9 cellular contexts compared by ENCODE assay signal in the genomic region with DNA sequence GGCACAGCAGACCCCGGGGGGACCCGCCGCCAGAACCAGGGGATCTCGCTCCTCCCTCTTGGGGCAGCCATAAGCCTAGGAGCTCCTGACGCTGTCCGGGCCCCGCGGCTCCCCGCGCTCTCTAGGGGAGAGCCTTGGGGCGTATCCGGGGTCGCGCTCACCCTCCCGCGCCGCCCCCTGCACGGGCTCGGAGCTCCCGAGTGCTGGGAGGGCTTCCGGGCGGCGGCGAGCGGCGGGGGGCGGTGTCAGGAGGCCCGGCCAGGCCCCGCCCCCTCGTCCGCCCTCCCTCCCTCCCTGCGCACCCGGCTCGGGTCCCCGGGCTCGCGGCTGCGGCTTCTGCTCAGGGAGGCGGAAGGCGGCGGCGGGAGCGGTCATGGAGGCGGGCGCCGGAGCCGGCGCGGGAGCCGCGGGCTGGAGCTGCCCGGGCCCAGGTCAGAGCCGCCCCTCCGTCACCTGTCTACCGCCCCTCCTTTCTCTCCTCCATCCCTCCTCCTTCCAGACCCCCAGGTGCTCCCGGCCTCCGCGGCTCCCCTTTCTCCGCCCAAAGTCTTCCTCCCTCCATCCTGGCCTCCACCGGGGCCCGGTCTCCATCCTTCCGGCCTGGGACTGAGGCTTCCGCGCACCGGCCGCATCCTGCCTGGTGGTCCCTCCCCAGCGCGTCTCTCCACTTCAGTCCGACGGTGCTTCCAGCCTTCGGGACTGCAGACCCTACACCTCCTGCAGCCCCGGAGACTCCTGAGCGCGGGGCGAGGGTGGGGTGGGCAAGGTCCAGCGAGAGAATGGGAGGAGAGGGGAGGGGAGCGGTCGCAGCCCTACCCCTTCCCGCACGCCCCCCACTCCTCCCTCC. TPM values are rescaled to one million over a fixed set of nuclear protein-coding genes. Genes with fewer than 3 reads are reported as not detected.
DNase-seq lines count a peak whose midpoint lies in the region; ATAC-seq and TF ChIP-seq lines count a peak whose summit lies in the region.
"Had no signal": no experiment of that assay in that cellular context is flagged by ENCODE, and none has a peak within 500 bp of the region (broad histone marks: within the 10 kb centered on the region; RNA-seq: fewer than 3 reads in every experiment).

No MANE protein-coding gene starts in this region.

- H3K27me3 Mint-ChIP-seq in Caco-2 (ENCODE audit: insufficient read depth, unreplicated experiment) (peaks cover 7% of the 10 kb centered on the region), osteocyte (ENCODE audit: unreplicated experiment) (peaks cover 22% of the 10 kb centered on the region)

- CTCF ChIA-PET in Caco-2 (lab: Charles Lee) = no interaction called here

- POLR2A ChIA-PET in Caco-2 (lab: Charles Lee) = interaction anchor here (0.9 kb wide), 1 partner anchor 36 kb away, joined by 5 read pairs; no protein-coding TSS in a partner anchor

- no peak for TF ChIP-seq CTCF in Caco-2 (IDR thresholded peaks at IDR 0.05; ENCODE audit: insufficient read depth in 1 of 2, low read depth in 1 of 2, low read length in 1 of 2, severe bottlenecking in 1 of 2, unreplicated experiment in 1 of 2)
- TF ChIP-seq CTCF in osteocyte (IDR thresholded peaks at IDR 0.05) = no peak

- H3K27ac ChIP-seq in thymus (ENCODE audit: low read depth) = peak overlapping the region; percentile 64
- H3K27ac ChIP-seq: epithelial cell of prostate had no signal

- no peaks in the 10 kb centered on the region for H3K4me1 Mint-ChIP-seq in Caco-2 (ENCODE audit: low read depth, unreplicated experiment)
- H3K4me1 Mint-ChIP-seq in osteocyte (ENCODE audit: unreplicated experiment) = peaks cover 9% of the 10 kb centered on the region

- H3K9me3 ChIP-seq in Caco-2 (no peaks in the 10 kb centered on the region), thymus (ENCODE audit: control insufficient read depth) (no peaks in the 10 kb centered on the region)

- WGBS in thymus = 1% methylated on average over 80 of the region's 80 CpGs

- H3K27ac Mint-ChIP-seq in Caco-2 (ENCODE audit: unreplicated experiment) = no peak overlapping the region
- no peak overlapping the region for H3K27ac Mint-ChIP-seq in osteocyte (ENCODE audit: unreplicated experiment)

- intact Hi-C loops in Caco-2 (cut with micrococcal nuclease; ENCODE audit: unreplicated experiment) = loop anchor here (5.0 kb wide), 2 partner anchors 41 to 91 kb away; partner anchors contain the start of gene FLNC

- peak overlapping the region; percentile 82 for H3K4me3 ChIP-seq in Caco-2 (ENCODE audit: low read depth, low read length)
- H3K4me3 ChIP-seq in thymus (ENCODE audit: low read length) = peak overlapping the region; percentile 77

- no TSS peak for BruUV-seq in Caco-2 (replicated peaks; lab: Mats Ljungman, UMichigan)

- peak overlapping the region; percentile 85 for H3K4me3 Mint-ChIP-seq in Caco-2 (ENCODE audit: unreplicated experiment)
- H3K4me3 Mint-ChIP-seq in osteocyte (ENCODE audit: unreplicated experiment) = peak overlapping the region; percentile 89

- H3K36me3 Mint-ChIP-seq in Caco-2 (ENCODE audit: insufficient read depth, unreplicated experiment) (no peaks in the 10 kb centered on the region), osteocyte (ENCODE audit: unreplicated experiment) (peaks cover 4% of the 10 kb centered on the region)

- DNase-seq in Caco-2 = peak; percentile 75 to 78
- DNase-seq in HuH-7 (ENCODE audit: low spot score) = peak; percentile 82
- DNase-seq in SHP77 treated with DMSO at 0.1 percent for 48 hours (lab: John Stamatoyannopoulos, UW) = peak; percentile 5
- DNase-seq in activated naive CD4-positive, alpha-beta T cell (lab: John Stamatoyannopoulos, UW) = peak; percentile 38 to 75 (median 54)
- DNase-seq in globus pallidus (ENCODE audit: low spot score) = peak; percentile 53
- peak; percentile 88 for DNase-seq in osteocyte (ENCODE audit: extremely low spot score, unreplicated experiment)

- H3K4me1 ChIP-seq in Caco-2 (no peaks in the 10 kb centered on the region), thymus (ENCODE audit: control insufficient read depth, insufficient read depth, low read length) (peaks cover 10% of the 10 kb centered on the region)

- H3K36me3 ChIP-seq in Caco-2 (ENCODE audit: control insufficient read depth, insufficient read depth, low read length) = no peaks in the 10 kb centered on the region
- H3K36me3 ChIP-seq in thymus (ENCODE audit: control insufficient read depth, insufficient read depth) = no peaks in the 10 kb centered on the region

- H3K27me3 ChIP-seq in Caco-2 (replicated peaks; ENCODE audit: control insufficient read depth, insufficient read depth, low read length) (peaks cover 1% of the 10 kb centered on the region), thymus (ENCODE audit: control insufficient read depth, insufficient read depth) (no peaks in the 10 kb centered on the region)

- peak; percentile 78 for ATAC-seq in GM21381 (IDR thresholded peaks at IDR 0.05; ENCODE audit: unreplicated experiment)

- H3K9me3 Mint-ChIP-seq in Caco-2 (ENCODE audit: unreplicated experiment) (no peaks in the 10 kb centered on the region), osteocyte (ENCODE audit: unreplicated experiment) (no peaks in the 10 kb centered on the region)

RNA-seq across cellular contexts. Expression of gene CCDC136, which starts 0.4 kb away (rescaled TPM):
- 7.3 and 10.2 TPM in 2 replicates for total RNA-seq in Caco-2 (2022)
- total RNA-seq in osteocyte = 10.8 and 13.3 TPM in 2 replicates
- polyA plus RNA-seq in thymus = 13.7 TPM

RNA-seq across cellular contexts. Expression of gene OPN1SW, which starts 15.8 kb away (rescaled TPM):
- not detected in 2 replicates for total RNA-seq in Caco-2 (2022)
- not detected in 2 replicates for total RNA-seq in osteocyte
- 0.07 TPM for polyA plus RNA-seq in thymus

RNA-seq across cellular contexts. Expression of gene FLNC, which starts 38.9 kb away (rescaled TPM):
- total RNA-seq in Caco-2 (2022) = 108 and 128 TPM in 2 replicates
- total RNA-seq in osteocyte = 26.9 and 28.6 TPM in 2 replicates
- polyA plus RNA-seq in thymus = 0.96 TPM

RNA-seq across cellular contexts. Expression of gene CALU, which starts 52.2 kb away (rescaled TPM):
- total RNA-seq in Caco-2 (2022) (171 and 184 TPM in 2 replicates), osteocyte (516 and 530 TPM in 2 replicates)
- 22.2 TPM for polyA plus RNA-seq in thymus

Comparison
In these comparisons a context has a peak if more than half of its experiments do, and no peak if none do; other contexts are left out.
1. Peak in every context shown above with its lines: DNase-seq, ATAC-seq, H3K4me3 ChIP-seq and H3K27ac ChIP-seq.
2. DNase-seq: peak in every context shown above with its lines; median percentile 88 in osteocyte; 82 in HuH-7; 76 in Caco-2; 54 in activated naive CD4-positive, alpha-beta T cell; 53 in globus pallidus; 5 in SHP77 treated with DMSO at 0.1 percent for 48 hours.